8 cellular contexts compared by ENCODE assay signal in genomic region chr10:21247592-21247991, GRCh38.
"Had no signal": no experiment of that assay in that cellular context is flagged by ENCODE, and none has a peak within 500 bp of the region (broad histone marks: within the 10 kb centered on the region; RNA-seq: fewer than 3 reads in every experiment).

No MANE protein-coding gene starts in this region.

- H3K4me3 ChIP-seq: GM12878 had no signal

- DNase-seq: GDM1, GF-D8 had no signal

- ATAC-seq: GM12878 had no signal

- FAIRE-seq: G401.6, GM12878, GM12891, GM12892, GM18507, GM19239 had no signal
